ENCODE assay signal across 6 cellular contexts in genomic region chr16:21768280-21768679, GRCh38.
A peak's percentile ranks its signal among the peaks of the same experiment; 100 is the strongest.
DNase-seq lines count a peak whose midpoint lies in the region; ATAC-seq, FAIRE-seq and TF ChIP-seq lines count a peak whose summit lies in the region.
"Not testable (repeated sequence)": the region's sequence is repeated elsewhere in the genome, so short reads cannot be mapped to it uniquely, and the experiment has no call there.

No MANE protein-coding gene starts in this region.

- intact Hi-C loops in PC-9 (cut with micrococcal nuclease; ENCODE audit: unreplicated experiment); K562 (cut with micrococcal nuclease): not testable (repeated sequence)

- H3K36me3 ChIP-seq in HEK293 (ENCODE audit: control insufficient read depth in 2 of 2, insufficient read depth in 1 of 2, low read length in 2 of 2); Karpas-422 (ENCODE audit: insufficient read depth, low read length); PC-9 (ENCODE audit: low read depth); K562 (ENCODE audit: control insufficient read depth, insufficient read depth, low read length); keratinocyte (ENCODE audit: control insufficient read depth in 2 of 2, extremely low read depth in 1 of 2, insufficient read depth in 2 of 2, low read length in 2 of 2): not testable (repeated sequence)

- not testable (repeated sequence) for H3K4me2 ChIP-seq in Karpas-422 (ENCODE audit: low read depth, low read length, poor library complexity, severe bottlenecking); K562 (ENCODE audit: insufficient read depth, low read length); keratinocyte (ENCODE audit: control insufficient read depth, extremely low read depth, insufficient read depth, low read depth, low read length)
- peak overlapping the region; percentile 42; the same call in 1 of the 2 replicates for H3K4me2 ChIP-seq in PC-9

- ATAC-seq in K562, result not testable (repeated sequence)

- H3K9me1 ChIP-seq in K562 (ENCODE audit: control insufficient read depth, insufficient read depth, low read length); keratinocyte (ENCODE audit: control insufficient read depth, extremely low read depth, insufficient read depth, low read length): not testable (repeated sequence)

- H3K4me3 ChIP-seq in HEK293 (ENCODE audit: low read depth, low read length); Karpas-422 (ENCODE audit: low read length); PC-9; K562; keratinocyte (ENCODE audit: control insufficient read depth in 2 of 3, extremely low read depth in 1 of 3, insufficient read depth in 2 of 3, low read depth in 1 of 3, low read length in 3 of 3): not testable (repeated sequence)

- not testable (repeated sequence) for H3K27ac ChIP-seq in HEK293 (ENCODE audit: extremely low read depth, low read depth, low read length); Karpas-422 (ENCODE audit: low read length); K562 (ENCODE audit: extremely low read depth, low read depth, low read length); keratinocyte (ENCODE audit: control insufficient read depth, insufficient read depth, low read length)
- H3K27ac ChIP-seq in PC-9, result peak overlapping the region; percentile 71

- CTCF ChIA-PET in HEK293 (lab: Yijun Ruan, JAX); PC-9 (lab: Charles Lee); K562 (lab: Yijun Ruan, JAX; ENCODE audit: low intra/inter-chr PET ratio): not testable (repeated sequence)

- 0% methylated on average over 1 of the region's 2 CpGs for WGBS in K562 (ENCODE audit: insufficient coverage, low coverage, missing lambda C conversion rate)

- H3K4me1 ChIP-seq in HEK293 (ENCODE audit: control insufficient read depth, insufficient read depth, low read length); Karpas-422 (ENCODE audit: low read length); K562 (replicated peaks in 1 of 2; ENCODE audit: control insufficient read depth in 2 of 2, insufficient read depth in 2 of 2, low read length in 2 of 2); keratinocyte (ENCODE audit: control insufficient read depth, extremely low read depth, insufficient read depth, low read length): not testable (repeated sequence)
- H3K4me1 ChIP-seq in PC-9 (replicated peaks; ENCODE audit: insufficient read depth), result peaks cover 17% of the 10 kb centered on the region

- FAIRE-seq in K562 (lab: Jason Lieb, UNC), result not testable (repeated sequence)
- peak; percentile 13 for FAIRE-seq in keratinocyte (lab: Jason Lieb, UNC)

- in situ Hi-C loops in Caki2 (cut with HindIII; ENCODE audit: low pct_unique_long_range_greater_than_20kb, low sequenced_read_pairs); K562 (cut with MboI): not testable (repeated sequence)

- TF ChIP-seq EP300 in K562 (IDR thresholded peaks at IDR 0.05; ENCODE audit: low read length), result not testable (repeated sequence)

- not testable (repeated sequence) for H4K20me1 ChIP-seq in Karpas-422 (ENCODE audit: insufficient read depth, low read depth, low read length); PC-9 (ENCODE audit: insufficient read depth); K562 (replicated peaks; ENCODE audit: control insufficient read depth, insufficient read depth, low read length); keratinocyte (ENCODE audit: control insufficient read depth, extremely low read depth, insufficient read depth, low read length)

- not testable (repeated sequence) for H3K79me2 ChIP-seq in Karpas-422 (ENCODE audit: low read length); K562 (ENCODE audit: control insufficient read depth, insufficient read depth, low read length); keratinocyte (ENCODE audit: control insufficient read depth, insufficient read depth, low read length)
- peaks cover 20% of the 10 kb centered on the region for H3K79me2 ChIP-seq in PC-9 (ENCODE audit: low read depth)

- H3F3A ChIP-seq in PC-9 (ENCODE audit: insufficient read depth, low read depth), result peaks cover 14% of the 10 kb centered on the region; the same call in 1 of the 2 replicates

- POLR2A ChIA-PET in HEK293 (lab: Yijun Ruan, JAX); PC-9 (lab: Charles Lee; ENCODE audit: unreplicated experiment); K562 (lab: Yijun Ruan, JAX): not testable (repeated sequence)

- TF ChIP-seq RAD21 in K562 (CRISPR knock-in tag; conservative IDR thresholded peaks at IDR 0.05 in 1 of 2, IDR thresholded peaks at IDR 0.05 in 1 of 2), result not testable (repeated sequence)

- dilution Hi-C loops in keratinocyte (cut with MboI; ENCODE audit: extremely low pct_ligation_motif_present, low sequenced_read_pairs), result not testable (repeated sequence)

- not testable (repeated sequence) for H3K9me2 ChIP-seq in Karpas-422 (replicated peaks; ENCODE audit: insufficient read depth, low read length); PC-9 (ENCODE audit: insufficient read depth)

- H3K9ac ChIP-seq in Karpas-422 (ENCODE audit: low read length); K562 (ENCODE audit: insufficient read depth in 1 of 2, low read depth in 2 of 2, low read length in 2 of 2); keratinocyte (ENCODE audit: control insufficient read depth, extremely low read depth, insufficient read depth, low read length): not testable (repeated sequence)

- DNase-seq in Caki2 (ENCODE audit: low read depth), result peak; percentile 2
- peak; percentile 5 for DNase-seq in Karpas-422
- DNase-seq in PC-9; K562 (ENCODE audit: extremely low read depth in 1 of 4, low spot score in 3 of 4); keratinocyte (ENCODE audit: low read depth, low spot score): not testable (repeated sequence)

- not testable (repeated sequence) for BruUV-seq in PC-9 (replicated peaks; lab: Mats Ljungman, UMichigan); K562 (replicated peaks; lab: Mats Ljungman, UMichigan)

- H2AFZ ChIP-seq in Karpas-422 (ENCODE audit: low read length); PC-9; K562 (ENCODE audit: low read depth, low read length); keratinocyte (ENCODE audit: control insufficient read depth, low read length): not testable (repeated sequence)

- not testable (repeated sequence) for TF ChIP-seq CTCF in HEK293 (tag by site-specific recombination; IDR thresholded peaks at IDR 0.05); PC-9 (conservative IDR thresholded peaks at IDR 0.05); K562 (IDR thresholded peaks at IDR 0.05 in 2 of 3, conservative IDR thresholded peaks at IDR 0.05 in 1 of 3; ENCODE audit: insufficient read depth in 2 of 3, low read depth in 1 of 3, low read length in 3 of 3); keratinocyte (optimal IDR thresholded peaks at IDR 0.05 in 1 of 3, IDR thresholded peaks at IDR 0.05 in 1 of 3, conservative IDR thresholded peaks at IDR 0.05 in 1 of 3; ENCODE audit: extremely low read depth in 1 of 3, insufficient read depth in 2 of 3, low read length in 3 of 3)

- H3K9me3 ChIP-seq in HEK293 (ENCODE audit: control insufficient read depth, insufficient read depth, low read depth, low read length); Karpas-422 (ENCODE audit: low read length); PC-9 (ENCODE audit: insufficient read depth, low read depth); K562 (replicated peaks; ENCODE audit: control insufficient read depth, insufficient read depth, low read depth, low read length); keratinocyte (ENCODE audit: control insufficient read depth, low read depth, low read length): not testable (repeated sequence)

- TF ChIP-seq POLR2A in K562 (conservative IDR thresholded peaks at IDR 0.05), result not testable (repeated sequence)

- not testable (repeated sequence) for H3K27me3 ChIP-seq in Karpas-422 (ENCODE audit: low read length); PC-9 (ENCODE audit: insufficient read depth, low read depth); K562 (ENCODE audit: control insufficient read depth in 2 of 2, insufficient read depth in 2 of 2, low read length in 2 of 2); keratinocyte (ENCODE audit: control insufficient read depth, extremely low read depth, insufficient read depth, low read length)

TF ChIP-seq in HEK293, 187 proteins besides CTCF, POLR2A, EP300 and RAD21:
- peak; percentile 87 for TF ChIP-seq ZNF10 (tag by site-specific recombination; IDR thresholded peaks at IDR 0.05)

TF ChIP-seq in K562, 482 proteins besides CTCF, POLR2A, EP300 and RAD21:
- peak; percentile 95 for TF ChIP-seq ZNF134 (CRISPR knock-in tag; conservative IDR thresholded peaks at IDR 0.05)
